9 cellular contexts compared by ENCODE assay signal in genomic region chr5:127934791-127935256, GRCh38.
A peak's percentile ranks its signal among the peaks of the same experiment; 100 is the strongest.
DNase-seq lines count a peak whose midpoint lies in the region; ATAC-seq and TF ChIP-seq lines count a peak whose summit lies in the region.
"Had no signal": no experiment of that assay in that cellular context is flagged by ENCODE, and none has a peak within 500 bp of the region (broad histone marks: within the 10 kb centered on the region; RNA-seq: fewer than 3 reads in every experiment).

No MANE protein-coding gene starts in this region.

- peaks cover 2% of the 10 kb centered on the region for H3K4me1 Mint-ChIP-seq in activated CD4-positive, alpha-beta memory T cell treated with anti-CD3 and anti-CD28 coated beads, Interleukin-2, amount 10 ng/mL, durations not matched to agents 7 days and 5 days
- H3K4me1 Mint-ChIP-seq in natural killer cell treated with Interleukin-12 subunit alpha and Interleukin-12 subunit beta and Interleukin-15 and Interleukin-18, amount 100 ng/mL, for 72 hours (ENCODE audit: low read depth in 2 of 2) = peaks cover 8 to 11% of the 10 kb centered on the region in 2 donors

- POLR2A ChIA-PET in activated CD4-positive, alpha-beta memory T cell treated with anti-CD3 and anti-CD28 coated beads, Interleukin-2, amount 10 ng/mL, durations not matched to agents 7 days and 5 days (lab: Charles Lee) = no interaction called here

- ATAC-seq in natural killer cell treated with Interleukin-12 subunit alpha and Interleukin-12 subunit beta and Interleukin-15 and Interleukin-18, amount 100 ng/mL, for 72 hours = no peak
- ATAC-seq in HG03139 (IDR thresholded peaks at IDR 0.05; ENCODE audit: unreplicated experiment) = no peak

- no peak overlapping the region for H3K27ac Mint-ChIP-seq in activated CD4-positive, alpha-beta memory T cell treated with anti-CD3 and anti-CD28 coated beads, Interleukin-2, amount 10 ng/mL, durations not matched to agents 7 days and 5 days
- peak overlapping the region in 1 of 2 donors; percentile 57 for H3K27ac Mint-ChIP-seq in natural killer cell treated with Interleukin-12 subunit alpha and Interleukin-12 subunit beta and Interleukin-15 and Interleukin-18, amount 100 ng/mL, for 72 hours

- no peaks in the 10 kb centered on the region for H3K36me3 ChIP-seq in tibial nerve

- H3K4me1 ChIP-seq in tibial nerve = no peaks in the 10 kb centered on the region

- no peak for TF ChIP-seq EP300 in tibial nerve (IDR thresholded peaks at IDR 0.05)

- H3K36me3 Mint-ChIP-seq in activated CD4-positive, alpha-beta memory T cell treated with anti-CD3 and anti-CD28 coated beads, Interleukin-2, amount 10 ng/mL, durations not matched to agents 7 days and 5 days (ENCODE audit: low read depth) = no peaks in the 10 kb centered on the region
- H3K36me3 Mint-ChIP-seq in natural killer cell treated with Interleukin-12 subunit alpha and Interleukin-12 subunit beta and Interleukin-15 and Interleukin-18, amount 100 ng/mL, for 72 hours = no peaks in the 10 kb centered on the region

- no peak for TF ChIP-seq CTCF in tibial nerve (IDR thresholded peaks at IDR 0.05)

- H3K9me3 ChIP-seq in tibial nerve = no peaks in the 10 kb centered on the region

- DNase-seq in HCEC 1CT (peak; percentile 59), NCI-H510A treated with DMSO at 0.1 percent for 48 hours (lab: John Stamatoyannopoulos, UW) (peak; percentile 86), epithelial cell of prostate (ENCODE audit: low read depth, low spot score) (peak; percentile 93), skeletal muscle cell (ENCODE audit: low read depth) (peak; percentile 62), tibial nerve (ENCODE audit: low spot score in 2 of 2) (no peak)
- DNase-seq in activated CD4-positive, alpha-beta memory T cell treated with anti-CD3 and anti-CD28 coated beads, Interleukin-2, amount 10 ng/mL, durations not matched to agents 7 days and 5 days = no peak
- DNase-seq in natural killer cell treated with Interleukin-12 subunit alpha and Interleukin-12 subunit beta and Interleukin-15 and Interleukin-18, amount 100 ng/mL, for 72 hours (ENCODE audit: low spot score) = no peak
- DNase-seq: glutamatergic neuron had no signal

- no peaks in the 10 kb centered on the region for H3K27me3 Mint-ChIP-seq in activated CD4-positive, alpha-beta memory T cell treated with anti-CD3 and anti-CD28 coated beads, Interleukin-2, amount 10 ng/mL, durations not matched to agents 7 days and 5 days
- H3K27me3 Mint-ChIP-seq in natural killer cell treated with Interleukin-12 subunit alpha and Interleukin-12 subunit beta and Interleukin-15 and Interleukin-18, amount 100 ng/mL, for 72 hours = peaks cover 0 to 2% of the 10 kb centered on the region in 2 donors

- H3K4me3 Mint-ChIP-seq in activated CD4-positive, alpha-beta memory T cell treated with anti-CD3 and anti-CD28 coated beads, Interleukin-2, amount 10 ng/mL, durations not matched to agents 7 days and 5 days = no peak overlapping the region
- no peak overlapping the region for H3K4me3 Mint-ChIP-seq in natural killer cell treated with Interleukin-12 subunit alpha and Interleukin-12 subunit beta and Interleukin-15 and Interleukin-18, amount 100 ng/mL, for 72 hours

- 6 to 77% methylated on average over 1 of the region's 1 CpG for WGBS in tibial nerve, 2 donors

- no peak for TF ChIP-seq POLR2A in tibial nerve (IDR thresholded peaks at IDR 0.05)

- CTCF ChIA-PET in activated CD4-positive, alpha-beta memory T cell treated with anti-CD3 and anti-CD28 coated beads, Interleukin-2, amount 10 ng/mL, durations not matched to agents 7 days and 5 days (lab: Charles Lee) = no interaction called here

- H3K27me3 ChIP-seq in tibial nerve = no peaks in the 10 kb centered on the region

- H3K9me3 Mint-ChIP-seq in activated CD4-positive, alpha-beta memory T cell treated with anti-CD3 and anti-CD28 coated beads, Interleukin-2, amount 10 ng/mL, durations not matched to agents 7 days and 5 days = no peaks in the 10 kb centered on the region
- no peaks in the 10 kb centered on the region for H3K9me3 Mint-ChIP-seq in natural killer cell treated with Interleukin-12 subunit alpha and Interleukin-12 subunit beta and Interleukin-15 and Interleukin-18, amount 100 ng/mL, for 72 hours

- no peak overlapping the region for H3K4me3 ChIP-seq in skeletal muscle cell (ENCODE audit: low read depth, low read length)
- H3K4me3 ChIP-seq in tibial nerve = no peak overlapping the region

- H3K27ac ChIP-seq in epithelial cell of prostate = peak overlapping the region; percentile 42
- H3K27ac ChIP-seq in tibial nerve = no peak overlapping the region

Comparison
In these comparisons a context has a peak if more than half of its experiments do, and no peak if none do; other contexts are left out.
1. DNase-seq: peak in HCEC 1CT (single experiment), NCI-H510A treated with DMSO at 0.1 percent for 48 hours (single experiment), epithelial cell of prostate (single experiment) and skeletal muscle cell (single experiment); none in activated CD4-positive, alpha-beta memory T cell treated with anti-CD3 and anti-CD28 coated beads, Interleukin-2, amount 10 ng/mL, durations not matched to agents 7 days and 5 days (single experiment), natural killer cell treated with Interleukin-12 subunit alpha and Interleukin-12 subunit beta and Interleukin-15 and Interleukin-18, amount 100 ng/mL, for 72 hours (single experiment) and tibial nerve (0 of 2).